5 cellular contexts compared by ENCODE assay signal in genomic region chr12:70747445-70747844, GRCh38.
"Had no signal": no experiment of that assay in that cellular context is flagged by ENCODE, and none has a peak within 500 bp of the region (broad histone marks: within the 10 kb centered on the region; RNA-seq: fewer than 3 reads in every experiment).

No MANE protein-coding gene starts in this region.

- H3K27ac Mint-ChIP-seq: GM23338, H9 had no signal

- DNase-seq: H9, HCEC 1CT, IMR-90 had no signal

- H3K4me3 ChIP-seq: GM23338, K562 had no signal

- H3K9me3 Mint-ChIP-seq: GM23338, H9 had no signal

- H3K4me3 Mint-ChIP-seq: GM23338, H9 had no signal

- ATAC-seq: GM23338, K562 had no signal

- H3K4me2 ChIP-seq: GM23338 had no signal

- H2AFZ ChIP-seq: GM23338 had no signal
